ENCODE assay signal across 1 cellular context in the genomic region with DNA sequence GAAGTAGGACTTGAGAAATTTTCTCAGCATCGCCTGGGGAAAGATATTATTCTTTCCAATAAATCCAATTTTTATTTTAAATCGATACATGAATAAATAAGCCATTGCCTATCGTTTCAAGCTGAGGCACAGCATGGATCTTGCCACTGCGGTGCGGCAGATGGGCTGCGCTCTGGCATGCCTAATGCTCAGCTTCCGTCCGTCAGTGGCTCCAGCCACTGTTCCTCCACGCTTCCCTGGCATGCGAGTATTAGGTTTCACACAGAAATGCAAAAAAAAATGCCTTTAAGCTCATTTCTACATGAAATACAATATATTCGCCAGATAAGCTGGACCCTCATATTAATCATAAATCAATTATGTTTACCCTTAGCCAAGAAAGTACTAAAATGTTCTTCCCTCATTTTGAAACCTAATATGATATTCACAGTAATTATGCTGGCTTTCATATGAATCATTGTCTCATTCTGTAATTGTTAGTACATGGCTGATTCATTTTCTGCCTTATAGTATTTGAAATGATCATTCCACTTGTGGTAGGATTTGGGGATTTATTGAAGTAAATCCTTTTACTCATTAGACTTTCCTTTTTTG.
TF ChIP-seq lines count a peak whose summit lies in the region.

No MANE protein-coding gene starts in this region.

TF ChIP-seq in WTC11, 78 proteins besides CTCF, POLR2A, EP300 and RAD21 (continued from another document):
- TF ChIP-seq HMGA2 (CRISPR knock-in tag; IDR thresholded peaks at IDR 0.05) (no peak), ATF2 (CRISPR knock-in tag; IDR thresholded peaks at IDR 0.05; ENCODE audit: borderline replicate concordance, low read depth) (no peak)
- TF ChIP-seq, protein P1, sequence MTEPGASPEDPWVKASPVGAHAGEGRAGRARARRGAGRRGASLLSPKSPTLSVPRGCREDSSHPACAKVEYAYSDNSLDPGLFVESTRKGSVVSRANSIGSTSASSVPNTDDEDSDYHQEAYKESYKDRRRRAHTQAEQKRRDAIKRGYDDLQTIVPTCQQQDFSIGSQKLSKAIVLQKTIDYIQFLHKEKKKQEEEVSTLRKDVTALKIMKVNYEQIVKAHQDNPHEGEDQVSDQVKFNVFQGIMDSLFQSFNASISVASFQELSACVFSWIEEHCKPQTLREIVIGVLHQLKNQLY (CRISPR knock-in tag; IDR thresholded peaks at IDR 0.05): no peak
- TF ChIP-seq, protein P2, sequence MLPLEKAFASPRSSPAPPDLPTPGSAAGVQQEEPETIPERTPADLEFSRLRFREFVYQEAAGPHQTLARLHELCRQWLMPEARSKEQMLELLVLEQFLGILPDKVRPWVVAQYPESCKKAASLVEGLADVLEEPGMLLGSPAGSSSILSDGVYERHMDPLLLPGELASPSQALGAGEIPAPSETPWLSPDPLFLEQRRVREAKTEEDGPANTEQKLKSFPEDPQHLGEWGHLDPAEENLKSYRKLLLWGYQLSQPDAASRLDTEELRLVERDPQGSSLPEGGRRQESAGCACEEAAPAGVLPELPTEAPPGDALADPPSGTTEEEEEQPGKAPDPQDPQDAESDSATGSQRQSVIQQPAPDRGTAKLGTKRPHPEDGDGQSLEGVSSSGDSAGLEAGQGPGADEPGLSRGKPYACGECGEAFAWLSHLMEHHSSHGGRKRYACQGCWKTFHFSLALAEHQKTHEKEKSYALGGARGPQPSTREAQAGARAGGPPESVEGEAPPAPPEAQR (CRISPR knock-in tag; IDR thresholded peaks at IDR 0.05): no peak
TF ChIP-seq in WTC11: peak in this region for 0.
